20 cellular contexts compared by ENCODE assay signal in the genomic region with DNA sequence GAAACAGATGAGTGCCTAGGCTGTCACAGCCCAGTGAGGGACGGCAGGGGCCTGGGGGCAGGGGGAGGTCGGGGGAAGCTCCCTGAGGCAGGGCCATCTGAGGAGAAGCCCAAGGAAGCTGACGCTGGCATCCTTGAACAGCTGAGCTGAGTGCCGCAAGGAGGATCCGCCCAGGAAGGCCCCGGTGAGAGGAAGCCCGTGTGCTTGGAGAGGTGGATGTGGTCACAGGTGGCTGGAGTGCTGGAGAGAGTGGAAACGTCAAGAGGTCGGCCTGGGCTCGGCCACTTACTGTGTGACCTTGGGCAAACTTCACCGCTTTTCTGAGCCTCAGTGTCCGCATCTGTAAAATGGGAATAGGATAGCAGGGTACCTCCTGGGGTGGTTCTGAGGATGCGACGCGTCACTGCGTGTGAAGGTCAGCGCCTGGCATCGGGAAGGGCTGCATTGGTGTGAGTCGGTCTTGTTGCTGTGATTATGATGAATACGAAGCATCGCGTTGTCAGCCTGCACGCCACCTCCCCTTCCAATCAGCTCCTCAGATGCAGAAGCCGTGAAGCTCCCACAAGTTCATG.
A peak's percentile ranks its signal among the peaks of the same experiment; 100 is the strongest.
DNase-seq lines count a peak whose midpoint lies in the region; ATAC-seq and TF ChIP-seq lines count a peak whose summit lies in the region.
"Had no signal": no experiment of that assay in that cellular context is flagged by ENCODE, and none has a peak within 500 bp of the region (broad histone marks: within the 10 kb centered on the region; RNA-seq: fewer than 3 reads in every experiment).

No MANE protein-coding gene starts in this region.

- peak overlapping the region in 1 of 2 donors; percentile 8 for H3K4me3 Mint-ChIP-seq in stimulated activated naive B cell treated with anti-CD40 and anti-IgM and Interleukin-4, amounts not matched to agents 10 μg/mL and 1 μg/mL and 100 μg/mL, for 72 hours
- H3K4me3 Mint-ChIP-seq: activated CD4-positive, alpha-beta T cell treated with anti-CD3 and anti-CD28 coated beads, Interleukin-2, amount 10 ng/mL, durations not matched to agents 24 days and 14 days; activated CD8-positive, alpha-beta memory T cell treated with anti-CD3 and anti-CD28 coated beads, Interleukin-2, amount 10 ng/mL, durations not matched to agents 7 days and 5 days; activated T-helper 17 cell treated with anti-CD3 and anti-CD28 coated beads, Interleukin-2, amount 50 U/mL, for 72 hours; brain; stimulated activated effector memory CD8-positive, alpha-beta T cell treated with anti-CD3 and anti-CD28 coated beads, Interleukin-12 subunit alpha, Interleukin-12 subunit beta, amount 100 ng/mL, for 72 hours had no signal

- peaks cover 14% of the 10 kb centered on the region in 2 donors for H3K27me3 Mint-ChIP-seq in stimulated activated naive B cell treated with anti-CD40 and anti-IgM and Interleukin-4, amounts not matched to agents 10 μg/mL and 1 μg/mL and 100 μg/mL, for 72 hours
- H3K27me3 Mint-ChIP-seq: activated CD4-positive, alpha-beta T cell treated with anti-CD3 and anti-CD28 coated beads, Interleukin-2, amount 10 ng/mL, durations not matched to agents 24 days and 14 days had no signal

- H3K27ac ChIP-seq in right cardiac atrium (ENCODE audit: low read length) (peak overlapping the region; percentile 70), esophagus squamous epithelium (peak overlapping the region in 3 of 4 donors; percentile 78 to 87 (median 79)), substantia nigra (ENCODE audit: low read depth, low read length, poor library complexity, severe bottlenecking) (no peak overlapping the region)
- H3K27ac ChIP-seq: C4-2B, ovary had no signal

- TF ChIP-seq POLR2A in esophagus squamous epithelium (IDR thresholded peaks at IDR 0.05), result no peak

- H3K27me3 ChIP-seq in right cardiac atrium (ENCODE audit: control insufficient read depth, insufficient read depth), result no peaks in the 10 kb centered on the region
- H3K27me3 ChIP-seq in esophagus squamous epithelium, result no peaks in the 10 kb centered on the region
- H3K27me3 ChIP-seq: ovary had no signal

- H3K4me1 Mint-ChIP-seq in stimulated activated naive B cell treated with anti-CD40 and anti-IgM and Interleukin-4, amounts not matched to agents 10 μg/mL and 1 μg/mL and 100 μg/mL, for 72 hours, result peaks cover 10 to 19% of the 10 kb centered on the region in 2 donors
- H3K4me1 Mint-ChIP-seq: activated T-helper 17 cell treated with anti-CD3 and anti-CD28 coated beads, Interleukin-2, amount 50 U/mL, for 72 hours had no signal

- no peaks in the 10 kb centered on the region for H3K36me3 ChIP-seq in esophagus squamous epithelium
- H3K36me3 ChIP-seq: ovary had no signal

- intact Hi-C loops in right cardiac atrium (cut with DNase I), result loop anchor here in 1 of 4 donors (10.0 kb wide), 1 partner anchor 89 kb away; no protein-coding TSS in a partner anchor
- intact Hi-C loops in left cardiac atrium (cut with DNase I), result loop anchor here in 1 of 2 donors (10.0 kb wide), 1 partner anchor 61 kb away; no protein-coding TSS in a partner anchor
- intact Hi-C loops in esophagus squamous epithelium (cut with DNase I), result loop anchor here (10.0 kb wide), 1 partner anchor 61 kb away; no protein-coding TSS in a partner anchor

- no peak for TF ChIP-seq CTCF in esophagus squamous epithelium (IDR thresholded peaks at IDR 0.05)

- H3K9me3 Mint-ChIP-seq in stimulated activated naive B cell treated with anti-CD40 and anti-IgM and Interleukin-4, amounts not matched to agents 10 μg/mL and 1 μg/mL and 100 μg/mL, for 72 hours, result no peaks in the 10 kb centered on the region
- H3K9me3 Mint-ChIP-seq: activated CD4-positive, alpha-beta T cell treated with anti-CD3 and anti-CD28 coated beads, Interleukin-2, amount 10 ng/mL, durations not matched to agents 24 days and 14 days; activated T-helper 17 cell treated with anti-CD3 and anti-CD28 coated beads, Interleukin-2, amount 50 U/mL, for 72 hours; stimulated activated effector memory CD8-positive, alpha-beta T cell treated with anti-CD3 and anti-CD28 coated beads, Interleukin-12 subunit alpha, Interleukin-12 subunit beta, amount 100 ng/mL, for 72 hours had no signal

- 84% methylated on average over 24 of the region's 24 CpGs for WGBS in right cardiac atrium
- 85 to 86% methylated on average over 17 to 22 of the region's 24 CpGs for WGBS in esophagus squamous epithelium, 2 donors

- H3K9me3 ChIP-seq in right cardiac atrium (ENCODE audit: control insufficient read depth, low read length), result no peaks in the 10 kb centered on the region
- no peaks in the 10 kb centered on the region for H3K9me3 ChIP-seq in esophagus squamous epithelium
- H3K9me3 ChIP-seq: ovary had no signal

- H3K4me3 ChIP-seq in right cardiac atrium (ENCODE audit: low read length), result no peak overlapping the region
- no peak overlapping the region for H3K4me3 ChIP-seq in esophagus squamous epithelium
- H3K4me3 ChIP-seq: ovary had no signal

- no peak for DNase-seq in right cardiac atrium
- no peak for DNase-seq in left cardiac atrium
- DNase-seq in esophagus squamous epithelium (lab: John Stamatoyannopoulos, UW), result no peak
- DNase-seq in stimulated activated naive B cell treated with anti-CD40 and anti-IgM and Interleukin-4, amounts not matched to agents 10 μg/mL and 1 μg/mL and 100 μg/mL, for 72 hours, result no peak
- no peak for DNase-seq in substantia nigra (lab: John Stamatoyannopoulos, UW)
- DNase-seq in activated effector memory CD4-positive, alpha-beta T cell treated with Interleukin-2 at 50 U/mL for 16 hours, result no peak
- no peak for DNase-seq in NCI-H1417 treated with DMSO at 0.1 percent for 48 hours (lab: John Stamatoyannopoulos, UW)
- DNase-seq: activated CD4-positive, alpha-beta T cell treated with anti-CD3 and anti-CD28 coated beads, Interleukin-2, amount 10 ng/mL, durations not matched to agents 24 days and 14 days; activated CD8-positive, alpha-beta memory T cell treated with anti-CD3 and anti-CD28 coated beads, Interleukin-2, amount 10 ng/mL, durations not matched to agents 7 days and 5 days; cortex of kidney; hypothalamus; NCI-H2171 treated with DMSO at 0.1 percent for 48 hours; NCI-H69; ovary; T-helper 1 cell had no signal

- no peaks in the 10 kb centered on the region for H3K36me3 Mint-ChIP-seq in stimulated activated naive B cell treated with anti-CD40 and anti-IgM and Interleukin-4, amounts not matched to agents 10 μg/mL and 1 μg/mL and 100 μg/mL, for 72 hours
- H3K36me3 Mint-ChIP-seq: activated CD8-positive, alpha-beta memory T cell treated with anti-CD3 and anti-CD28 coated beads, Interleukin-2, amount 10 ng/mL, durations not matched to agents 7 days and 5 days; brain; stimulated activated effector memory CD8-positive, alpha-beta T cell treated with anti-CD3 and anti-CD28 coated beads, Interleukin-12 subunit alpha, Interleukin-12 subunit beta, amount 100 ng/mL, for 72 hours had no signal

- H3K27ac Mint-ChIP-seq in stimulated activated naive B cell treated with anti-CD40 and anti-IgM and Interleukin-4, amounts not matched to agents 10 μg/mL and 1 μg/mL and 100 μg/mL, for 72 hours, result peak overlapping the region; percentile 0
- H3K27ac Mint-ChIP-seq: activated CD4-positive, alpha-beta T cell treated with anti-CD3 and anti-CD28 coated beads, Interleukin-2, amount 10 ng/mL, durations not matched to agents 24 days and 14 days; activated CD8-positive, alpha-beta memory T cell treated with anti-CD3 and anti-CD28 coated beads, Interleukin-2, amount 10 ng/mL, durations not matched to agents 7 days and 5 days; activated T-helper 17 cell treated with anti-CD3 and anti-CD28 coated beads, Interleukin-2, amount 50 U/mL, for 72 hours; stimulated activated effector memory CD8-positive, alpha-beta T cell treated with anti-CD3 and anti-CD28 coated beads, Interleukin-12 subunit alpha, Interleukin-12 subunit beta, amount 100 ng/mL, for 72 hours had no signal

- H3K4me1 ChIP-seq in right cardiac atrium (ENCODE audit: control insufficient read depth, insufficient read depth, low read length) (peaks cover 7% of the 10 kb centered on the region), esophagus squamous epithelium (peaks cover 3 to 28% (median 17%) of the 10 kb centered on the region in 3 donors)

- ATAC-seq in right cardiac atrium, result no peak
- no peak for ATAC-seq in left cardiac atrium
- no peak for ATAC-seq in stimulated activated naive B cell treated with anti-CD40 and anti-IgM and Interleukin-4, amounts not matched to agents 10 μg/mL and 1 μg/mL and 100 μg/mL, for 72 hours (replicated peaks)
- ATAC-seq in GM18867 (IDR thresholded peaks at IDR 0.05; ENCODE audit: unreplicated experiment), result no peak
- ATAC-seq: activated CD8-positive, alpha-beta memory T cell treated with anti-CD3 and anti-CD28 coated beads, Interleukin-2, amount 10 ng/mL, durations not matched to agents 7 days and 5 days; activated T-helper 17 cell treated with anti-CD3 and anti-CD28 coated beads, Interleukin-2, amount 50 U/mL, for 72 hours; stimulated activated effector memory CD8-positive, alpha-beta T cell treated with anti-CD3 and anti-CD28 coated beads, Interleukin-12 subunit alpha, Interleukin-12 subunit beta, amount 100 ng/mL, for 72 hours had no signal
